Comparison of ENCODE assay signal across 23 cellular contexts in the genomic region with DNA sequence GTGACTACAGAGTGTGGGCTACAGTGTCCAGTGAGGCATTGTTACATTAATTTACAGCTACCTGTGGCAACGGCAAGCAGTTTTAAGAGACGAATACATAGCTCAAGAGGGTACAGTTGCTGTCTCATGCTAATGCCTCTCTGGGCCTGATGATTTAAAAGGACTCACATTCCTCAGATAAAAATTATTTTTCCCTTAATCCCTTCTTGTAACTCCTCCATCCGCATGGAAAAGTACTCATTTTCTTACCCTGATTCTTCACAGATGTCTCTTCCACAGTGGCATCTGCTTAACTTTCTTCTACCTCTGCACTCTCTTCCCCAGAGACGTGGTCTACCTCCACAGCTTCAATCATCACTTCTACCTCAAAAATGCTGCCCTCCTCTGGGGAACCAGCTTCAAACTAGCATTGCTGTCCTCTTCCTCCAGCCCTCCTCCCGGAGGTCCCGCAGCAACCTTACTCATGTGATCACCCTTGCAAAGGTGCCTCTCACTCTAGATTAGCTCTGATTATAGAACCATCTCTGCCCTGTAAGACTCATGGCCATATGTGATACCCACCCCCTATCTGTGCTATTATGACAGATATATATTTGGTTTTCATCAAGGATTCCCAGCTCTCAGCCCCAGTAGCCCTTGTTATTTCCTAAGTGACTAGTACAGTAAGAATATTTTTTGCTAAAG. TPM values are rescaled to one million over a fixed set of nuclear protein-coding genes. Genes with fewer than 3 reads are reported as not detected.
DNase-seq lines count a peak whose midpoint lies in the region; ATAC-seq, FAIRE-seq and TF ChIP-seq lines count a peak whose summit lies in the region.
"Had no signal": no experiment of that assay in that cellular context is flagged by ENCODE, and none has a peak within 500 bp of the region (broad histone marks: within the 10 kb centered on the region; RNA-seq: fewer than 3 reads in every experiment).

No MANE protein-coding gene starts in this region.

- ATAC-seq in HG02610 (IDR thresholded peaks at IDR 0.05; ENCODE audit: unreplicated experiment), result peak; percentile 25
- peak; percentile 78 for ATAC-seq in GM12878
- ATAC-seq: activated naive CD4-positive, alpha-beta T cell treated with anti-CD3 and anti-CD28 coated beads, Interleukin-2, amount 50 U/mL, for 72 hours; gastroesophageal sphincter; T-cell had no signal

- dilution Hi-C loops in keratinocyte (cut with MboI; ENCODE audit: extremely low pct_ligation_motif_present, low sequenced_read_pairs), result no loop called here

- no peak overlapping the region for H3K4me3 ChIP-seq in BLaER1 treated with 17β-estradiol and CSF1 and Interleukin-3, amounts not matched to agents 10 nM and 100 nM
- no peak overlapping the region for H3K4me3 ChIP-seq in GM12878
- no peak overlapping the region for H3K4me3 ChIP-seq in keratinocyte (ENCODE audit: control insufficient read depth in 2 of 3, extremely low read depth in 1 of 3, insufficient read depth in 2 of 3, low read depth in 1 of 3, low read length in 3 of 3)
- no peak overlapping the region for H3K4me3 ChIP-seq in A673 (ENCODE audit: low read depth, low read length, poor library complexity, severe bottlenecking)
- H3K4me3 ChIP-seq in MG63, result no peak overlapping the region
- H3K4me3 ChIP-seq: gastroesophageal sphincter, ovary, vagina had no signal

- peak overlapping the region in 8 of 11 experiments; percentile 3 to 57 (median 28); a peak in 7 of 22 replicates for H3K9ac ChIP-seq in BLaER1 treated with 17β-estradiol and CSF1 and Interleukin-3, amounts not matched to agents 10 nM and 100 nM
- H3K9ac ChIP-seq in GM12878 (ENCODE audit: control insufficient read depth, insufficient read depth, low read length) (peak overlapping the region; percentile 26; the same call in 1 of the 2 replicates), keratinocyte (ENCODE audit: control insufficient read depth, extremely low read depth, insufficient read depth, low read length) (no peak overlapping the region)

- no peaks in the 10 kb centered on the region for H3K9me3 Mint-ChIP-seq in activated CD4-positive, alpha-beta memory T cell treated with anti-CD3 and anti-CD28 coated beads, Interleukin-2, amount 10 ng/mL, durations not matched to agents 7 days and 5 days
- H3K9me3 Mint-ChIP-seq: activated naive CD4-positive, alpha-beta T cell treated with anti-CD3 and anti-CD28 coated beads, Interleukin-2, amount 50 U/mL, for 72 hours; naive B cell; T-cell had no signal

- FAIRE-seq in GM12878 (lab: Jason Lieb, UNC) (no peak), keratinocyte (lab: Jason Lieb, UNC) (no peak)
- FAIRE-seq: astrocyte had no signal

- CTCF ChIA-PET in GM12878 (lab: Yijun Ruan, JAX) (interaction anchor here (0.6 to 4.4 kb wide), 12 partner anchors 8 to 1077 kb away, joined by 3 to 27 read pairs (median 4); a partner anchor contains a TSS), A673 (lab: Charles Lee) (no interaction called here)
- CTCF ChIA-PET in activated CD4-positive, alpha-beta memory T cell treated with anti-CD3 and anti-CD28 coated beads, Interleukin-2, amount 10 ng/mL, durations not matched to agents 7 days and 5 days (lab: Charles Lee), result interaction anchor here (0.5 to 1.1 kb wide), 2 partner anchors 11 to 103 kb away, joined by 3 read pairs; no protein-coding TSS in a partner anchor

- TF ChIP-seq RAD21 in GM12878 (IDR thresholded peaks at IDR 0.05; ENCODE audit: insufficient read depth, low read depth, low read length), result no peak

- in situ Hi-C loops in GM12878 (cut with MboI), result no loop called here

- peaks cover 0 to 11% (median 0%) of the 10 kb centered on the region in 11 experiments; a peak in 1 of 22 replicates for H3K9me3 ChIP-seq in BLaER1 treated with 17β-estradiol and CSF1 and Interleukin-3, amounts not matched to agents 10 nM and 100 nM (replicated peaks in 1 of 11)
- H3K9me3 ChIP-seq in GM12878 (replicated peaks; ENCODE audit: control insufficient read depth, insufficient read depth, low read length) (no peaks in the 10 kb centered on the region; the same call in 2 of the 3 replicates), keratinocyte (ENCODE audit: control insufficient read depth, low read depth, low read length) (no peaks in the 10 kb centered on the region), A673 (ENCODE audit: low read depth, low read length, poor library complexity, severe bottlenecking) (no peaks in the 10 kb centered on the region), MG63 (no peaks in the 10 kb centered on the region)
- H3K9me3 ChIP-seq: vagina had no signal

- TF ChIP-seq EP300 in GM12878 (IDR thresholded peaks at IDR 0.05; ENCODE audit: borderline replicate concordance in 1 of 2, control insufficient read depth in 1 of 2, low read depth in 2 of 2, low read length in 2 of 2), result no peak

- POLR2A ChIA-PET in GM12878 (lab: Charles Lee), result interaction anchor here (3.7 kb wide), 1 partner anchor 21 kb away, joined by 23 read pairs; a partner anchor contains a TSS
- POLR2A ChIA-PET in A673 (lab: Charles Lee; ENCODE audit: low non-redundant PET), result no interaction called here
- POLR2A ChIA-PET in activated CD4-positive, alpha-beta memory T cell treated with anti-CD3 and anti-CD28 coated beads, Interleukin-2, amount 10 ng/mL, durations not matched to agents 7 days and 5 days (lab: Charles Lee), result no interaction called here

- H3K27me3 ChIP-seq in BLaER1 treated with 17β-estradiol and CSF1 and Interleukin-3, amounts not matched to agents 10 nM and 100 nM, result no peaks in the 10 kb centered on the region
- H3K27me3 ChIP-seq in GM12878 (replicated peaks in 1 of 2; ENCODE audit: control insufficient read depth in 2 of 2, insufficient read depth in 2 of 2, low read length in 1 of 2) (no peaks in the 10 kb centered on the region), keratinocyte (ENCODE audit: control insufficient read depth, extremely low read depth, insufficient read depth, low read length) (no peaks in the 10 kb centered on the region), A673 (replicated peaks; ENCODE audit: insufficient read depth, low read depth, low read length, poor library complexity) (no peaks in the 10 kb centered on the region), MG63 (no peaks in the 10 kb centered on the region)
- H3K27me3 ChIP-seq: ovary, vagina had no signal

- BruUV-seq in GM12878 (replicated peaks; lab: Mats Ljungman, UMichigan) (no TSS peak), A673 (replicated peaks; lab: Mats Ljungman, UMichigan) (no TSS peak)

- H3K9me1 ChIP-seq in keratinocyte (ENCODE audit: control insufficient read depth, extremely low read depth, insufficient read depth, low read length), result peaks cover 2% of the 10 kb centered on the region

- H3K4me1 ChIP-seq in BLaER1 treated with 17β-estradiol and CSF1 and Interleukin-3, amounts not matched to agents 10 nM and 100 nM, result peaks cover 13 to 38% (median 19%) of the 10 kb centered on the region in 10 experiments; a peak in 19 of 20 replicates
- H3K4me1 ChIP-seq in GM12878 (ENCODE audit: control insufficient read depth, insufficient read depth, low read length), result peaks cover 16% of the 10 kb centered on the region; the same call in 1 of the 2 replicates
- H3K4me1 ChIP-seq in keratinocyte (ENCODE audit: control insufficient read depth, extremely low read depth, insufficient read depth, low read length), result peaks cover 17% of the 10 kb centered on the region
- H3K4me1 ChIP-seq in A673 (ENCODE audit: insufficient read depth, low read length, poor library complexity, severe bottlenecking), result no peaks in the 10 kb centered on the region
- H3K4me1 ChIP-seq: gastroesophageal sphincter, vagina had no signal

- SMC1A ChIA-PET in GM12878 (lab: Charles Lee; ENCODE audit: uncharacterized antibody, unreplicated experiment), result interaction anchor here (0.9 to 2.9 kb wide), 15 partner anchors 8 to 107 kb away, joined by 3 to 18 read pairs (median 5); a partner anchor contains a TSS

- H3K4me3 Mint-ChIP-seq in activated CD4-positive, alpha-beta memory T cell treated with anti-CD3 and anti-CD28 coated beads, Interleukin-2, amount 10 ng/mL, durations not matched to agents 7 days and 5 days, result no peak overlapping the region
- H3K4me3 Mint-ChIP-seq: naive B cell, T-cell had no signal

- intact Hi-C loops in GM12878 (cut with micrococcal nuclease; ENCODE audit: unreplicated experiment), result no loop called here
- intact Hi-C loops in A673 (cut with micrococcal nuclease; ENCODE audit: unreplicated experiment), result no loop called here

- no peak for DNase-seq in GM12878 (ENCODE audit: low read depth, low spot score)
- no peak for DNase-seq in keratinocyte (ENCODE audit: low read depth, low spot score)
- no peak for DNase-seq in NCI-H748 (lab: John Stamatoyannopoulos, UW; ENCODE audit: unreplicated experiment)
- no peak for DNase-seq in A673 (ENCODE audit: low spot score)
- no peak for DNase-seq in MG63
- DNase-seq in activated CD4-positive, alpha-beta memory T cell treated with anti-CD3 and anti-CD28 coated beads, Interleukin-2, amount 10 ng/mL, durations not matched to agents 7 days and 5 days, result no peak
- DNase-seq: activated CD4-positive, alpha-beta T cell treated with anti-CD3 and anti-CD28 coated beads for 48 hours; cerebellar nuclear complex; GDM1; kidney glomerular epithelial cell; naive B cell; NCI-H1092 treated with DMSO at 0.1 percent for 48 hours; NCI-H1930; NCI-H2227 treated with DMSO at 0.1 percent for 48 hours; ovary; substantia nigra; T-cell had no signal

- 44% methylated on average over 6 of the region's 6 CpGs for WGBS in GM12878 (ENCODE audit: insufficient coverage, insufficient replicate concordance, low lambda C conversion rate, missing lambda C conversion rate)

- peak overlapping the region; percentile 41 to 82 (median 65); a peak in 19 of 22 replicates for H3K27ac ChIP-seq in BLaER1 treated with 17β-estradiol and CSF1 and Interleukin-3, amounts not matched to agents 10 nM and 100 nM
- H3K27ac ChIP-seq in GM12878 (ENCODE audit: control insufficient read depth, insufficient read depth) (peak overlapping the region; percentile 76), keratinocyte (ENCODE audit: control insufficient read depth, insufficient read depth, low read length) (peak overlapping the region; percentile 31), A673 (ENCODE audit: low read depth, low read length, poor library complexity, severe bottlenecking) (no peak overlapping the region)
- H3K27ac ChIP-seq: gastroesophageal sphincter, ovary, vagina had no signal

- no peaks in the 10 kb centered on the region for H4K20me1 ChIP-seq in BLaER1 treated with 17β-estradiol and CSF1 and Interleukin-3, amounts not matched to agents 10 nM and 100 nM
- H4K20me1 ChIP-seq in GM12878 (ENCODE audit: control insufficient read depth, insufficient read depth) (no peaks in the 10 kb centered on the region), keratinocyte (ENCODE audit: control insufficient read depth, extremely low read depth, insufficient read depth, low read length) (no peaks in the 10 kb centered on the region)

- H3K79me2 ChIP-seq in GM12878 (ENCODE audit: control insufficient read depth, insufficient read depth, low read length), result no peaks in the 10 kb centered on the region
- H3K79me2 ChIP-seq in keratinocyte (ENCODE audit: control insufficient read depth, insufficient read depth, low read length), result no peaks in the 10 kb centered on the region

- TF ChIP-seq POLR2A in GM12878 (IDR thresholded peaks at IDR 0.05; ENCODE audit: low read depth, low read length), result no peak

- TF ChIP-seq CTCF in GM12878 (IDR thresholded peaks at IDR 0.05 in 2 of 3, conservative IDR thresholded peaks at IDR 0.05 in 1 of 3; ENCODE audit: control insufficient read depth in 2 of 3, extremely low read depth in 1 of 3, insufficient read depth in 1 of 3, low read depth in 3 of 3, low read length in 3 of 3), result peak in 2 of 3 experiments; percentile 7 to 25; a peak in 1 of 6 replicates
- peak in 1 of 3 experiments; percentile 34 for TF ChIP-seq CTCF in keratinocyte (optimal IDR thresholded peaks at IDR 0.05 in 1 of 3, IDR thresholded peaks at IDR 0.05 in 1 of 3, conservative IDR thresholded peaks at IDR 0.05 in 1 of 3; ENCODE audit: extremely low read depth in 1 of 3, insufficient read depth in 2 of 3, low read length in 3 of 3)
- no peak for TF ChIP-seq CTCF in A673 (conservative IDR thresholded peaks at IDR 0.05; ENCODE audit: low read depth, low read length)

- peak overlapping the region; percentile 28 to 81 (median 65) for H3K4me2 ChIP-seq in BLaER1 treated with 17β-estradiol and CSF1 and Interleukin-3, amounts not matched to agents 10 nM and 100 nM
- peak overlapping the region; percentile 51; the same call in 1 of the 2 replicates for H3K4me2 ChIP-seq in GM12878 (ENCODE audit: control insufficient read depth, insufficient read depth)
- no peak overlapping the region for H3K4me2 ChIP-seq in keratinocyte (ENCODE audit: control insufficient read depth, extremely low read depth, insufficient read depth, low read depth, low read length)

- H2AFZ ChIP-seq in GM12878 (ENCODE audit: control insufficient read depth, low read depth, low read length) (peak overlapping the region; percentile 81), keratinocyte (ENCODE audit: control insufficient read depth, low read length) (peak overlapping the region; percentile 8)

- no peaks in the 10 kb centered on the region for H3K36me3 ChIP-seq in BLaER1 treated with 17β-estradiol and CSF1 and Interleukin-3, amounts not matched to agents 10 nM and 100 nM
- no peaks in the 10 kb centered on the region for H3K36me3 ChIP-seq in GM12878 (ENCODE audit: control insufficient read depth in 2 of 2, insufficient read depth in 2 of 2, low read length in 1 of 2)
- H3K36me3 ChIP-seq in keratinocyte (ENCODE audit: control insufficient read depth in 2 of 2, extremely low read depth in 1 of 2, insufficient read depth in 2 of 2, low read length in 2 of 2), result no peaks in the 10 kb centered on the region
- H3K36me3 ChIP-seq in A673 (ENCODE audit: insufficient read depth, low read length, poor library complexity, severe bottlenecking), result no peaks in the 10 kb centered on the region
- H3K36me3 ChIP-seq in MG63, result no peaks in the 10 kb centered on the region
- H3K36me3 ChIP-seq: gastroesophageal sphincter, ovary, vagina had no signal

- H3K36me3 Mint-ChIP-seq in activated CD4-positive, alpha-beta memory T cell treated with anti-CD3 and anti-CD28 coated beads, Interleukin-2, amount 10 ng/mL, durations not matched to agents 7 days and 5 days (ENCODE audit: low read depth), result no peaks in the 10 kb centered on the region
- H3K36me3 Mint-ChIP-seq: activated naive CD4-positive, alpha-beta T cell treated with anti-CD3 and anti-CD28 coated beads, Interleukin-2, amount 50 U/mL, for 72 hours; naive B cell; T-cell had no signal

- peaks cover 22% of the 10 kb centered on the region for H3K27me3 Mint-ChIP-seq in activated CD4-positive, alpha-beta memory T cell treated with anti-CD3 and anti-CD28 coated beads, Interleukin-2, amount 10 ng/mL, durations not matched to agents 7 days and 5 days

- RAD21 ChIA-PET in GM12878 (lab: Charles Lee; ENCODE audit: unreplicated experiment), result interaction anchor here (1.0 to 2.3 kb wide), 9 partner anchors 9 to 216 kb away, joined by 3 to 17 read pairs (median 4); a partner anchor contains a TSS

- H3K27ac Mint-ChIP-seq in activated CD4-positive, alpha-beta memory T cell treated with anti-CD3 and anti-CD28 coated beads, Interleukin-2, amount 10 ng/mL, durations not matched to agents 7 days and 5 days, result no peak overlapping the region
- H3K27ac Mint-ChIP-seq: naive B cell, T-cell had no signal

- H3K4me1 Mint-ChIP-seq in activated CD4-positive, alpha-beta memory T cell treated with anti-CD3 and anti-CD28 coated beads, Interleukin-2, amount 10 ng/mL, durations not matched to agents 7 days and 5 days, result no peaks in the 10 kb centered on the region
- H3K4me1 Mint-ChIP-seq: naive B cell, T-cell had no signal

RNA-seq across cellular contexts. Expression of a gene that starts 21.4 kb away (rescaled TPM):
- 3.4 and 3.5 TPM in 2 replicates for total RNA-seq in GM12878 (2013; cell fraction: nucleolus; rRNA removed)
- total RNA-seq in GM12878 (2014; rRNA removed), result 3.3 TPM in 2 replicates
- 4.8 and 4.9 TPM in 2 replicates for total RNA-seq in GM12878 (2014; rRNA removed; fragmentation: Illumina TruSeq; extraction: Trizol)
- total RNA-seq in GM12878 (2021), result 11.0 and 12.2 TPM in 2 replicates
- polyA plus RNA-seq in GM12878 (2011; ENCODE audit: low read depth), result 1.5 TPM
- 10.9 and 11.4 TPM in 2 replicates for polyA plus RNA-seq in GM12878 (2011; rRNA removed)
- polyA plus RNA-seq in GM12878 (2011; cell fraction: cytosol; rRNA removed), result 9.8 and 10.5 TPM in 2 replicates
- polyA plus RNA-seq in GM12878 (2011; cell fraction: nucleus; rRNA removed), result 5.4 and 5.7 TPM in 2 replicates
- 2.4 and 3.9 TPM in 2 replicates for polyA plus RNA-seq in GM12878 (2012)
- polyA plus RNA-seq in GM12878 (2014; fragmentation: Illumina TruSeq; extraction: Trizol), result 11.3 and 12.0 TPM in 2 replicates
- polyA plus RNA-seq in GM12878 (2014; fragmentation: Nextera tagmentation; extraction: Ambion mirVana), result 1 to 10 TPM; 4.9 to 6.2 TPM
- 6.8 and 6.9 TPM in 2 replicates for polyA plus RNA-seq in GM12878 (2014; rRNA removed)
- polyA plus RNA-seq in GM12878 (2016; fragmentation: Nextera tagmentation; extraction: Ambion mirVana), result 1 to 10 TPM in 1 of 2 experiments, under 1 TPM in 1; 0.92 to 1.3 TPM
- 15.7 and 18.6 TPM in 2 replicates for polyA minus RNA-seq in GM12878 (2011; rRNA and poly(A)+ RNA removed)
- 7.9 and 11.4 TPM in 2 replicates for polyA minus RNA-seq in GM12878 (2011; cell fraction: cytosol; rRNA and poly(A)+ RNA removed)
- 5.4 and 9.7 TPM in 2 replicates for polyA minus RNA-seq in GM12878 (2011; cell fraction: nucleus; rRNA and poly(A)+ RNA removed)
- 11.8 to 27.8 TPM (median 23.3 TPM) in 3 replicates for polyA plus RNA-seq in keratinocyte
- 10.0 TPM for polyA plus RNA-seq in keratinocyte (2011; ENCODE audit: low read depth)
- polyA plus RNA-seq in keratinocyte (2011; cell fraction: cytosol; rRNA removed), result 14.5 and 22.5 TPM in 2 replicates
- polyA plus RNA-seq in keratinocyte (2011; cell fraction: nucleus; rRNA removed), result 19.9 and 20.5 TPM in 2 replicates
- 14.6 and 35.5 TPM in 2 replicates for polyA plus RNA-seq in keratinocyte (2012; ENCODE audit: low replicate concordance)
- 24.4 to 26.1 TPM (median 25.7 TPM) in 3 replicates for polyA minus RNA-seq in keratinocyte
- 18.4 TPM for polyA minus RNA-seq in keratinocyte (2011; cell fraction: cytosol; rRNA and poly(A)+ RNA removed)
- 12.3 and 17.6 TPM in 2 replicates for polyA minus RNA-seq in keratinocyte (2011; cell fraction: nucleus; rRNA and poly(A)+ RNA removed)
- 7.8 and 9.9 TPM in 2 replicates for total RNA-seq in A673 (2021)
- 8.0 and 8.1 TPM in 2 replicates for total RNA-seq in MG63 (2014; rRNA removed; shearing (Covaris generic); ENCODE audit: low replicate concordance)
- total RNA-seq in activated CD4-positive, alpha-beta memory T cell treated with anti-CD3 and anti-CD28 coated beads, Interleukin-2, amount 10 ng/mL, durations not matched to agents 7 days and 5 days, result 1 to 10 TPM; 3.8 to 4.0 TPM
